In genomic region chr5:129113867-129114266, GRCh38 we compare ENCODE assay signal across 25 cellular contexts. TPM values are rescaled to one million over a fixed set of nuclear protein-coding genes. Genes with fewer than 3 reads are reported as not detected.
DNase-seq lines count a peak whose midpoint lies in the region; ATAC-seq, FAIRE-seq and TF ChIP-seq lines count a peak whose summit lies in the region.
"Had no signal": no experiment of that assay in that cellular context is flagged by ENCODE, and none has a peak within 500 bp of the region (broad histone marks: within the 10 kb centered on the region; RNA-seq: fewer than 3 reads in every experiment).

No MANE protein-coding gene starts in this region.

- ATAC-seq in activated T-helper 17 cell treated with anti-CD3 and anti-CD28 coated beads, Interleukin-2, amount 50 U/mL, for 72 hours (replicated peaks) = no peak
- no peak for ATAC-seq in HG03442 (IDR thresholded peaks at IDR 0.05; ENCODE audit: unreplicated experiment)
- ATAC-seq: esophagus mucosa, mucosa of descending colon, right cardiac atrium, WTC11 had no signal

- peaks cover 46% of the 10 kb centered on the region for H3K4me1 ChIP-seq in left ventricle myocardium inferior

- no peak for DNase-seq in left ventricle myocardium inferior
- DNase-seq in cardiac septum (ENCODE audit: low spot score) = no peak
- no peak for DNase-seq in ecto neural progenitor cell (ENCODE audit: low spot score)
- no peak for DNase-seq in nephron progenitor cell
- DNase-seq: activated CD8-positive, alpha-beta T cell treated with anti-CD3 and anti-CD28 coated beads for 36 hours; activated naive CD4-positive, alpha-beta T cell; amygdala; DMS 273 treated with DMSO at 0.1 percent for 48 hours; effector CD4-positive, alpha-beta T cell; glutamatergic neuron; mucosa of descending colon; NCI-H146; NCI-H69; OCI-M1; right cardiac atrium; stimulated activated CD8-positive, alpha-beta memory T cell treated with anti-CD3 and anti-CD28 coated beads, Interleukin-4, amount 100 ng/mL, for 48 hours had no signal

- H3K27ac Mint-ChIP-seq in nephron progenitor cell = no peak overlapping the region
- no peak overlapping the region for H3K27ac Mint-ChIP-seq in activated T-helper 17 cell treated with anti-CD3 and anti-CD28 coated beads, Interleukin-2, amount 50 U/mL, for 72 hours
- H3K27ac Mint-ChIP-seq: activated CD8-positive, alpha-beta T cell treated with anti-CD3 and anti-CD28 coated beads for 36 hours; WTC11 had no signal

- no peaks in the 10 kb centered on the region for H3K9me3 ChIP-seq in left ventricle myocardium inferior (replicated peaks)
- H3K9me3 ChIP-seq: mucosa of descending colon, SJCRH30 had no signal

- H3K4me3 ChIP-seq in left ventricle myocardium inferior = no peak overlapping the region
- H3K4me3 ChIP-seq: mucosa of descending colon, SJCRH30 had no signal

- H3K27me3 ChIP-seq in left ventricle myocardium inferior (ENCODE audit: low read depth) = no peaks in the 10 kb centered on the region
- H3K27me3 ChIP-seq: SJCRH30 had no signal

- H3K4me1 Mint-ChIP-seq in nephron progenitor cell = no peaks in the 10 kb centered on the region
- peaks cover 17% of the 10 kb centered on the region for H3K4me1 Mint-ChIP-seq in activated T-helper 17 cell treated with anti-CD3 and anti-CD28 coated beads, Interleukin-2, amount 50 U/mL, for 72 hours

- H3K36me3 Mint-ChIP-seq in nephron progenitor cell (ENCODE audit: low read depth) = peaks cover 4% of the 10 kb centered on the region
- peaks cover 49% of the 10 kb centered on the region for H3K36me3 Mint-ChIP-seq in activated T-helper 17 cell treated with anti-CD3 and anti-CD28 coated beads, Interleukin-2, amount 50 U/mL, for 72 hours (ENCODE audit: low read depth)
- H3K36me3 Mint-ChIP-seq: WTC11 had no signal

- no peaks in the 10 kb centered on the region for H3K9me3 Mint-ChIP-seq in nephron progenitor cell
- no peaks in the 10 kb centered on the region for H3K9me3 Mint-ChIP-seq in activated T-helper 17 cell treated with anti-CD3 and anti-CD28 coated beads, Interleukin-2, amount 50 U/mL, for 72 hours
- H3K9me3 Mint-ChIP-seq: activated CD8-positive, alpha-beta T cell treated with anti-CD3 and anti-CD28 coated beads for 36 hours; CD4-positive, alpha-beta T cell; WTC11 had no signal

- H3K27me3 Mint-ChIP-seq in nephron progenitor cell (ENCODE audit: low read depth, poor library complexity) = peaks cover 3% of the 10 kb centered on the region
- no peaks in the 10 kb centered on the region for H3K27me3 Mint-ChIP-seq in activated T-helper 17 cell treated with anti-CD3 and anti-CD28 coated beads, Interleukin-2, amount 50 U/mL, for 72 hours
- H3K27me3 Mint-ChIP-seq: activated CD8-positive, alpha-beta T cell treated with anti-CD3 and anti-CD28 coated beads for 36 hours; CD4-positive, alpha-beta T cell had no signal

- peaks cover 24% of the 10 kb centered on the region for H3K36me3 ChIP-seq in left ventricle myocardium inferior

- peak; percentile 38 for FAIRE-seq in islet of Langerhans (lab: Jason Lieb, UNC)
- FAIRE-seq: G401.6 had no signal

- TF ChIP-seq CTCF in left ventricle myocardium inferior (IDR thresholded peaks at IDR 0.05; ENCODE audit: borderline replicate concordance) (peak; percentile 24), VCaP (conservative IDR thresholded peaks at IDR 0.05) (peak; percentile 76), nephron progenitor cell (IDR thresholded peaks at IDR 0.05) (no peak)

- no peak overlapping the region for H3K4me3 Mint-ChIP-seq in nephron progenitor cell
- no peak overlapping the region for H3K4me3 Mint-ChIP-seq in activated T-helper 17 cell treated with anti-CD3 and anti-CD28 coated beads, Interleukin-2, amount 50 U/mL, for 72 hours
- H3K4me3 Mint-ChIP-seq: activated CD8-positive, alpha-beta T cell treated with anti-CD3 and anti-CD28 coated beads for 36 hours; CD4-positive, alpha-beta T cell; WTC11 had no signal

- intact Hi-C loops in left ventricle myocardium inferior (cut with micrococcal nuclease) (no loop called here), cardiac septum (cut with DNase I) (no loop called here)

- no peak overlapping the region for H3K27ac ChIP-seq in left ventricle myocardium inferior (replicated peaks)
- no peak overlapping the region for H3K27ac ChIP-seq in VCaP
- H3K27ac ChIP-seq: SJCRH30 had no signal

RNA-seq across cellular contexts. Expression of gene ISOC1, which starts 19.3 kb away (rescaled TPM):
- 112 TPM for total RNA-seq in left ventricle myocardium inferior
- total RNA-seq in cardiac septum = 73.7 TPM
- 10 to 100 TPM; 14.4 to 24.1 TPM for total RNA-seq in activated T-helper 17 cell treated with anti-CD3 and anti-CD28 coated beads, Interleukin-2, amount 50 U/mL, for 72 hours
